9 cellular contexts compared by ENCODE assay signal in the genomic region with DNA sequence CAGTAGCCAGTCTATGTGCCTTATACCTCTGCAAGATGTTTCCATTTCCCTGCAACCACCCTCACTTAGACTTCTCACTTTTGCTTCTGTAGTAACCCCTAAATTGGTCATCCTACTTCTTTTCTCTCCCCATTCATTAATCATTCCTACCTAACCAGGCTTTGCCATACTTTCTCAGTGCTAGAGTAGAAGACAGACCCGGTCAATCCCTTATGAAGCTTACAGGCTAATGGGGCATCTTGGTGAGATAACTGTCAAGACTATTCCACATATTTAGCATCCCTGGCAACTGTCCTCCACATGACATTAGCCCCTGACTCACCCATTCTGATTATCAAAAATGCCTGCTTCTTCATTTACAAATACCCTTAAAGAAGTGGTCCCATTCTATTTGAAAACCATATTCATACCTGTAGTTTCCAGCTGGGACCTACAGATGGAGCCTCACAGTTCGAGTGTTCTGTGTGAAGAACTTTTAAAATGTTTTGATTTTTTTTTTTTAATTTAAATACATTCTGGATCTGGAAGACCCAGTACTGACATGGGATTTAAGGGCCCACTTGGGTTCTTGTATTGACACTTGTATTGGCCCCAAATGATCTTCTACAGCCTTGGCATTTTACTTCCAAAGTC. TPM values are rescaled to one million over a fixed set of nuclear protein-coding genes. Genes with fewer than 3 reads are reported as not detected.
A peak's percentile ranks its signal among the peaks of the same experiment; 100 is the strongest.
DNase-seq lines count a peak whose midpoint lies in the region; ATAC-seq, FAIRE-seq and TF ChIP-seq lines count a peak whose summit lies in the region.
"Had no signal": no experiment of that assay in that cellular context is flagged by ENCODE, and none has a peak within 500 bp of the region (broad histone marks: within the 10 kb centered on the region; RNA-seq: fewer than 3 reads in every experiment).

No MANE protein-coding gene starts in this region.

- H3K27me3 Mint-ChIP-seq in osteocyte (ENCODE audit: unreplicated experiment): no peaks in the 10 kb centered on the region

- no peaks in the 10 kb centered on the region for H3K27me3 ChIP-seq in OCI-LY3 (ENCODE audit: low read depth, low read length)
- H3K27me3 ChIP-seq: transverse colon had no signal

- H4K20me1 ChIP-seq in OCI-LY3 (ENCODE audit: insufficient read depth, low read length): no peaks in the 10 kb centered on the region

- ATAC-seq in HG02610 (IDR thresholded peaks at IDR 0.05; ENCODE audit: unreplicated experiment): no peak

- H3K79me2 ChIP-seq in OCI-LY3 (ENCODE audit: low read length): no peaks in the 10 kb centered on the region

- peaks cover 47% of the 10 kb centered on the region for H3K4me1 Mint-ChIP-seq in osteocyte (ENCODE audit: unreplicated experiment)

- no peaks in the 10 kb centered on the region for H3K36me3 ChIP-seq in OCI-LY3 (replicated peaks; ENCODE audit: low read depth, low read length)
- H3K36me3 ChIP-seq: HAP-1 had no signal

- H3K27ac ChIP-seq in OCI-LY3 (ENCODE audit: low read length) (no peak overlapping the region), caudate nucleus (ENCODE audit: low read depth, low read length) (no peak overlapping the region)
- H3K27ac ChIP-seq: transverse colon had no signal

- no peak overlapping the region for H3K4me2 ChIP-seq in OCI-LY3 (ENCODE audit: low read length)

- no peaks in the 10 kb centered on the region for H3K9me3 ChIP-seq in OCI-LY3 (ENCODE audit: insufficient read depth, low read length)
- H3K9me3 ChIP-seq: HAP-1, transverse colon had no signal

- H2AFZ ChIP-seq in OCI-LY3 (ENCODE audit: low read depth, low read length): no peak overlapping the region

- H3K4me1 ChIP-seq in OCI-LY3 (ENCODE audit: low read length): peaks cover 8% of the 10 kb centered on the region
- H3K4me1 ChIP-seq: HAP-1 had no signal

- H3K9me3 Mint-ChIP-seq in osteocyte (ENCODE audit: unreplicated experiment): peaks cover 3% of the 10 kb centered on the region

- no peak overlapping the region for H3K4me3 ChIP-seq in OCI-LY3 (ENCODE audit: low read length)
- H3K4me3 ChIP-seq: HAP-1, transverse colon had no signal

- H3K36me3 Mint-ChIP-seq in osteocyte (ENCODE audit: unreplicated experiment): no peaks in the 10 kb centered on the region

- no peak overlapping the region for H3K4me3 Mint-ChIP-seq in osteocyte (ENCODE audit: unreplicated experiment)

- no peak overlapping the region for H3K9ac ChIP-seq in OCI-LY3 (ENCODE audit: low read length)

- no peak overlapping the region for H3K27ac Mint-ChIP-seq in osteocyte (ENCODE audit: unreplicated experiment)

- FAIRE-seq in endometrium (lab: Jason Lieb, UNC): peak; percentile 53

- TF ChIP-seq CTCF in GM12873 (IDR thresholded peaks at IDR 0.05; ENCODE audit: insufficient read depth, low read depth, low read length, missing control alignments) (peak; percentile 2), OCI-LY3 (IDR thresholded peaks at IDR 0.05; ENCODE audit: low read depth, low read length) (peak; percentile 27), osteocyte (IDR thresholded peaks at IDR 0.05) (peak; percentile 56)

- DNase-seq in osteocyte (ENCODE audit: extremely low spot score, unreplicated experiment) (no peak), caudate nucleus (lab: John Stamatoyannopoulos, UW) (no peak)
- no peak for DNase-seq in stimulated activated CD4-positive, alpha-beta T cell treated with anti-CD3 and anti-CD28 coated beads, Interleukin-4, amount 100 ng/mL, for 4 hours
- DNase-seq: transverse colon had no signal

RNA-seq across cellular contexts. Expression of a gene that starts 21.0 kb away (rescaled TPM):
- total RNA-seq in osteocyte: 13.0 and 14.1 TPM in 2 replicates

Comparison
In these comparisons a context has a peak if more than half of its experiments do, and no peak if none do; other contexts are left out.
1. CTCF ChIP-seq: peak in every context shown above with its lines; median percentile 56 in osteocyte; 27 in OCI-LY3; 2 in GM12873.